1 cellular context compared by ENCODE assay signal in the genomic region with DNA sequence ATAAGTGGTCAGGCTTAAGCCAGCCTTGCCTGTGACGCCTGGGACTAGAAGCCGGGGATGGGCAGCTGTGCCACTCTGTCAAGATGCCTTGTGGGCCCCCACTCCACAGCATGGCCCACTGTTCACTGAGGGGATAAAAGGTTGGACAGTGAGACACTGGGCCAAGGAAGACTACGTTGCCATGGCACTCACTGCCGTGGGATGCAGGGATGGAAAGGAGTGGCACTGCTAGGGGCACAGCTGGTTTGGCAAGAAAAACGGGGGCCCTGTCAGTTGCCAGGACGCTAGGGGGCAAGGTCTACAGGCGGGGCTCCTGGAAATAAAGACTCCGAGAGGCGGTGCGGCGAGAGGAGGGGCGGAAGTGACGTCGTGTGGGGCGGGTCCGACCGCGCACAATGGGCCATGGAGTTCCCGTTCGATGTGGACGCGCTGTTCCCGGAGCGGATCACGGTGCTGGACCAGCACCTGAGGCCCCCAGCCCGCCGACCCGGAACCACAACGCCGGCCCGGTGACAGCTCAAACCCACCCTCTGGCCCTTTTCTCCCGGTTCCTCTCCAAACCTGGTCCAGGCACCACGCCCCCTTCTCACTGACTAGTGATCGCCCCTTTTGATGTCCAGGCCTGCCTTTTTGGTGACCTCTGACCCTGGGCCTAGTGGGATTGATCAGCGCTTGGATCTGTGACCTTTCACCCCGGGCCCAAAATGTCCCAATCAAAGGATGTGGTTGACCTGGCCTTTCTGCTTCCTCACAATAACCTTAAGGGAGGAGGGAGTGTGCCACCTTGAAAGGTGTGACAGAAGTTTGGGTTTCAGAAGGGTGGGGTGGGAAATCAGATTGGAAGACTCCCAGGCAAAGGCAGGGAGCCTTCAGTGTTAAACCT.
A peak's percentile ranks its signal among the peaks of the same experiment; 100 is the strongest.
TF ChIP-seq lines count a peak whose summit lies in the region.

A gene (plus strand): TSS at position 391 of the 883 bp plus-strand sequence.

TF ChIP-seq in K562, 482 proteins besides CTCF, POLR2A, EP300 and RAD21 (continued from another document and continues in another):
- TF ChIP-seq, protein P1, sequence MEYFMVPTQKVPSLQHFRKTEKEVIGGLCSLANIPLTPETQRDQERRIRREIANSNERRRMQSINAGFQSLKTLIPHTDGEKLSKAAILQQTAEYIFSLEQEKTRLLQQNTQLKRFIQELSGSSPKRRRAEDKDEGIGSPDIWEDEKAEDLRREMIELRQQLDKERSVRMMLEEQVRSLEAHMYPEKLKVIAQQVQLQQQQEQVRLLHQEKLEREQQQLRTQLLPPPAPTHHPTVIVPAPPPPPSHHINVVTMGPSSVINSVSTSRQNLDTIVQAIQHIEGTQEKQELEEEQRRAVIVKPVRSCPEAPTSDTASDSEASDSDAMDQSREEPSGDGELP (CRISPR knock-in tag; IDR thresholded peaks at IDR 0.05; ENCODE audit: borderline replicate concordance): peak; percentile 46; the same call in 1 of the 2 replicates
- TF ChIP-seq, protein P2, sequence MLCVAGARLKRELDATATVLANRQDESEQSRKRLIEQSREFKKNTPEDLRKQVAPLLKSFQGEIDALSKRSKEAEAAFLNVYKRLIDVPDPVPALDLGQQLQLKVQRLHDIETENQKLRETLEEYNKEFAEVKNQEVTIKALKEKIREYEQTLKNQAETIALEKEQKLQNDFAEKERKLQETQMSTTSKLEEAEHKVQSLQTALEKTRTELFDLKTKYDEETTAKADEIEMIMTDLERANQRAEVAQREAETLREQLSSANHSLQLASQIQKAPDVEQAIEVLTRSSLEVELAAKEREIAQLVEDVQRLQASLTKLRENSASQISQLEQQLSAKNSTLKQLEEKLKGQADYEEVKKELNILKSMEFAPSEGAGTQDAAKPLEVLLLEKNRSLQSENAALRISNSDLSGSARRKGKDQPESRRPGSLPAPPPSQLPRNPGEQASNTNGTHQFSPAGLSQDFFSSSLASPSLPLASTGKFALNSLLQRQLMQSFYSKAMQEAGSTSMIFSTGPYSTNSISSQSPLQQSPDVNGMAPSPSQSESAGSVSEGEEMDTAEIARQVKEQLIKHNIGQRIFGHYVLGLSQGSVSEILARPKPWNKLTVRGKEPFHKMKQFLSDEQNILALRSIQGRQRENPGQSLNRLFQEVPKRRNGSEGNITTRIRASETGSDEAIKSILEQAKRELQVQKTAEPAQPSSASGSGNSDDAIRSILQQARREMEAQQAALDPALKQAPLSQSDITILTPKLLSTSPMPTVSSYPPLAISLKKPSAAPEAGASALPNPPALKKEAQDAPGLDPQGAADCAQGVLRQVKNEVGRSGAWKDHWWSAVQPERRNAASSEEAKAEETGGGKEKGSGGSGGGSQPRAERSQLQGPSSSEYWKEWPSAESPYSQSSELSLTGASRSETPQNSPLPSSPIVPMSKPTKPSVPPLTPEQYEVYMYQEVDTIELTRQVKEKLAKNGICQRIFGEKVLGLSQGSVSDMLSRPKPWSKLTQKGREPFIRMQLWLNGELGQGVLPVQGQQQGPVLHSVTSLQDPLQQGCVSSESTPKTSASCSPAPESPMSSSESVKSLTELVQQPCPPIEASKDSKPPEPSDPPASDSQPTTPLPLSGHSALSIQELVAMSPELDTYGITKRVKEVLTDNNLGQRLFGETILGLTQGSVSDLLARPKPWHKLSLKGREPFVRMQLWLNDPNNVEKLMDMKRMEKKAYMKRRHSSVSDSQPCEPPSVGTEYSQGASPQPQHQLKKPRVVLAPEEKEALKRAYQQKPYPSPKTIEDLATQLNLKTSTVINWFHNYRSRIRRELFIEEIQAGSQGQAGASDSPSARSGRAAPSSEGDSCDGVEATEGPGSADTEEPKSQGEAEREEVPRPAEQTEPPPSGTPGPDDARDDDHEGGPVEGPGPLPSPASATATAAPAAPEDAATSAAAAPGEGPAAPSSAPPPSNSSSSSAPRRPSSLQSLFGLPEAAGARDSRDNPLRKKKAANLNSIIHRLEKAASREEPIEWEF (CRISPR knock-in tag; IDR thresholded peaks at IDR 0.05): no peak
- no peak for TF ChIP-seq TOE1 (IDR thresholded peaks at IDR 0.05; ENCODE audit: borderline replicate concordance)
- TF ChIP-seq TOE1 (CRISPR knock-in tag; IDR thresholded peaks at IDR 0.05; ENCODE audit: borderline replicate concordance, low read depth): no peak
- TF ChIP-seq HDGF (IDR thresholded peaks at IDR 0.05): no peak
- TF ChIP-seq DDX20 (tag; IDR thresholded peaks at IDR 0.05; ENCODE audit: low read depth): no peak
- TF ChIP-seq RFX7 (CRISPR knock-in tag; IDR thresholded peaks at IDR 0.05): no peak
- TF ChIP-seq, protein P3, sequence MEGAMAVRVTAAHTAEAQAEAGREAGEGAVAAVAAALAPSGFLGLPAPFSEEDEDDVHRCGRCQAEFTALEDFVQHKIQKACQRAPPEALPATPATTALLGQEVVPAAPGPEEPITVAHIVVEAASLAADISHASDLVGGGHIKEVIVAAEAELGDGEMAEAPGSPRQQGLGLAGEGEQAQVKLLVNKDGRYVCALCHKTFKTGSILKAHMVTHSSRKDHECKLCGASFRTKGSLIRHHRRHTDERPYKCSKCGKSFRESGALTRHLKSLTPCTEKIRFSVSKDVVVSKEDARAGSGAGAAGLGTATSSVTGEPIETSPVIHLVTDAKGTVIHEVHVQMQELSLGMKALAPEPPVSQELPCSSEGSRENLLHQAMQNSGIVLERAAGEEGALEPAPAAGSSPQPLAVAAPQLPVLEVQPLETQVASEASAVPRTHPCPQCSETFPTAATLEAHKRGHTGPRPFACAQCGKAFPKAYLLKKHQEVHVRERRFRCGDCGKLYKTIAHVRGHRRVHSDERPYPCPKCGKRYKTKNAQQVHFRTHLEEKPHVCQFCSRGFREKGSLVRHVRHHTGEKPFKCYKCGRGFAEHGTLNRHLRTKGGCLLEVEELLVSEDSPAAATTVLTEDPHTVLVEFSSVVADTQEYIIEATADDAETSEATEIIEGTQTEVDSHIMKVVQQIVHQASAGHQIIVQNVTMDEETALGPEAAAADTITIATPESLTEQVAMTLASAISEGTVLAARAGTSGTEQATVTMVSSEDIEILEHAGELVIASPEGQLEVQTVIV (CRISPR knock-in tag; IDR thresholded peaks at IDR 0.05; ENCODE audit: borderline replicate concordance): no peak
- TF ChIP-seq, protein P4, sequence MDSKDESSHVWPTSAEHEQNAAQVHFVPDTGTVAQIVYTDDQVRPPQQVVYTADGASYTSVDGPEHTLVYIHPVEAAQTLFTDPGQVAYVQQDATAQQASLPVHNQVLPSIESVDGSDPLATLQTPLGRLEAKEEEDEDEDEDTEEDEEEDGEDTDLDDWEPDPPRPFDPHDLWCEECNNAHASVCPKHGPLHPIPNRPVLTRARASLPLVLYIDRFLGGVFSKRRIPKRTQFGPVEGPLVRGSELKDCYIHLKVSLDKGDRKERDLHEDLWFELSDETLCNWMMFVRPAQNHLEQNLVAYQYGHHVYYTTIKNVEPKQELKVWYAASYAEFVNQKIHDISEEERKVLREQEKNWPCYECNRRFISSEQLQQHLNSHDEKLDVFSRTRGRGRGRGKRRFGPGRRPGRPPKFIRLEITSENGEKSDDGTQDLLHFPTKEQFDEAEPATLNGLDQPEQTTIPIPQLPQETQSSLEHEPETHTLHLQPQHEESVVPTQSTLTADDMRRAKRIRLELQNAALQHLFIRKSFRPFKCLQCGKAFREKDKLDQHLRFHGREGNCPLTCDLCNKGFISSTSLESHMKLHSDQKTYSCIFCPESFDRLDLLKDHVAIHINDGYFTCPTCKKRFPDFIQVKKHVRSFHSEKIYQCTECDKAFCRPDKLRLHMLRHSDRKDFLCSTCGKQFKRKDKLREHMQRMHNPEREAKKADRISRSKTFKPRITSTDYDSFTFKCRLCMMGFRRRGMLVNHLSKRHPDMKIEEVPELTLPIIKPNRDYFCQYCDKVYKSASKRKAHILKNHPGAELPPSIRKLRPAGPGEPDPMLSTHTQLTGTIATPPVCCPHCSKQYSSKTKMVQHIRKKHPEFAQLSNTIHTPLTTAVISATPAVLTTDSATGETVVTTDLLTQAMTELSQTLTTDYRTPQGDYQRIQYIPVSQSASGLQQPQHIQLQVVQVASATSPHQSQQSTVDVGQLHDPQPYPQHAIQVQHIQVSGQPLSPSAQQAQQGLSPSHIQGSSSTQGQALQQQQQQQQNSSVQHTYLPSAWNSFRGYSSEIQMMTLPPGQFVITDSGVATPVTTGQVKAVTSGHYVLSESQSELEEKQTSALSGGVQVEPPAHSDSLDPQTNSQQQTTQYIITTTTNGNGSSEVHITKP (IDR thresholded peaks at IDR 0.05; ENCODE audit: partially characterized antibody): no peak
- TF ChIP-seq, protein P5, sequence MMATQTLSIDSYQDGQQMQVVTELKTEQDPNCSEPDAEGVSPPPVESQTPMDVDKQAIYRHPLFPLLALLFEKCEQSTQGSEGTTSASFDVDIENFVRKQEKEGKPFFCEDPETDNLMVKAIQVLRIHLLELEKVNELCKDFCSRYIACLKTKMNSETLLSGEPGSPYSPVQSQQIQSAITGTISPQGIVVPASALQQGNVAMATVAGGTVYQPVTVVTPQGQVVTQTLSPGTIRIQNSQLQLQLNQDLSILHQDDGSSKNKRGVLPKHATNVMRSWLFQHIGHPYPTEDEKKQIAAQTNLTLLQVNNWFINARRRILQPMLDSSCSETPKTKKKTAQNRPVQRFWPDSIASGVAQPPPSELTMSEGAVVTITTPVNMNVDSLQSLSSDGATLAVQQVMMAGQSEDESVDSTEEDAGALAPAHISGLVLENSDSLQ (IDR thresholded peaks at IDR 0.05): no peak
- TF ChIP-seq ZNF766 (CRISPR knock-in tag; conservative IDR thresholded peaks at IDR 0.05): no peak
- TF ChIP-seq ZNF445 (CRISPR knock-in tag; IDR thresholded peaks at IDR 0.05; ENCODE audit: low read depth): no peak
- TF ChIP-seq PHF21A (IDR thresholded peaks at IDR 0.05; ENCODE audit: borderline replicate concordance, low read depth): no peak
- TF ChIP-seq CBX8 (IDR thresholded peaks at IDR 0.05; ENCODE audit: borderline replicate concordance, extremely low read depth, low read depth, low read length, poor library complexity, severe bottlenecking): no peak
- peak; percentile 50; the same call in 1 of the 2 replicates for TF ChIP-seq ZNF444 (CRISPR knock-in tag; IDR thresholded peaks at IDR 0.05)
- no peak for TF ChIP-seq ZNF644 (tag; IDR thresholded peaks at IDR 0.05; ENCODE audit: low read depth)
- no peak for TF ChIP-seq DPF2 (IDR thresholded peaks at IDR 0.05)
- TF ChIP-seq, protein P6, sequence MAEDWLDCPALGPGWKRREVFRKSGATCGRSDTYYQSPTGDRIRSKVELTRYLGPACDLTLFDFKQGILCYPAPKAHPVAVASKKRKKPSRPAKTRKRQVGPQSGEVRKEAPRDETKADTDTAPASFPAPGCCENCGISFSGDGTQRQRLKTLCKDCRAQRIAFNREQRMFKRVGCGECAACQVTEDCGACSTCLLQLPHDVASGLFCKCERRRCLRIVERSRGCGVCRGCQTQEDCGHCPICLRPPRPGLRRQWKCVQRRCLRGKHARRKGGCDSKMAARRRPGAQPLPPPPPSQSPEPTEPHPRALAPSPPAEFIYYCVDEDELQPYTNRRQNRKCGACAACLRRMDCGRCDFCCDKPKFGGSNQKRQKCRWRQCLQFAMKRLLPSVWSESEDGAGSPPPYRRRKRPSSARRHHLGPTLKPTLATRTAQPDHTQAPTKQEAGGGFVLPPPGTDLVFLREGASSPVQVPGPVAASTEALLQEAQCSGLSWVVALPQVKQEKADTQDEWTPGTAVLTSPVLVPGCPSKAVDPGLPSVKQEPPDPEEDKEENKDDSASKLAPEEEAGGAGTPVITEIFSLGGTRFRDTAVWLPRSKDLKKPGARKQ (CRISPR knock-in tag; IDR thresholded peaks at IDR 0.05): no peak
- no peak for TF ChIP-seq ETV5 (CRISPR knock-in tag; IDR thresholded peaks at IDR 0.05; ENCODE audit: low read depth)
- TF ChIP-seq, protein P7, sequence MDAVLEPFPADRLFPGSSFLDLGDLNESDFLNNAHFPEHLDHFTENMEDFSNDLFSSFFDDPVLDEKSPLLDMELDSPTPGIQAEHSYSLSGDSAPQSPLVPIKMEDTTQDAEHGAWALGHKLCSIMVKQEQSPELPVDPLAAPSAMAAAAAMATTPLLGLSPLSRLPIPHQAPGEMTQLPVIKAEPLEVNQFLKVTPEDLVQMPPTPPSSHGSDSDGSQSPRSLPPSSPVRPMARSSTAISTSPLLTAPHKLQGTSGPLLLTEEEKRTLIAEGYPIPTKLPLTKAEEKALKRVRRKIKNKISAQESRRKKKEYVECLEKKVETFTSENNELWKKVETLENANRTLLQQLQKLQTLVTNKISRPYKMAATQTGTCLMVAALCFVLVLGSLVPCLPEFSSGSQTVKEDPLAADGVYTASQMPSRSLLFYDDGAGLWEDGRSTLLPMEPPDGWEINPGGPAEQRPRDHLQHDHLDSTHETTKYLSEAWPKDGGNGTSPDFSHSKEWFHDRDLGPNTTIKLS (IDR thresholded peaks at IDR 0.05; ENCODE audit: borderline replicate concordance, low read depth): no peak
- TF ChIP-seq, protein P8, sequence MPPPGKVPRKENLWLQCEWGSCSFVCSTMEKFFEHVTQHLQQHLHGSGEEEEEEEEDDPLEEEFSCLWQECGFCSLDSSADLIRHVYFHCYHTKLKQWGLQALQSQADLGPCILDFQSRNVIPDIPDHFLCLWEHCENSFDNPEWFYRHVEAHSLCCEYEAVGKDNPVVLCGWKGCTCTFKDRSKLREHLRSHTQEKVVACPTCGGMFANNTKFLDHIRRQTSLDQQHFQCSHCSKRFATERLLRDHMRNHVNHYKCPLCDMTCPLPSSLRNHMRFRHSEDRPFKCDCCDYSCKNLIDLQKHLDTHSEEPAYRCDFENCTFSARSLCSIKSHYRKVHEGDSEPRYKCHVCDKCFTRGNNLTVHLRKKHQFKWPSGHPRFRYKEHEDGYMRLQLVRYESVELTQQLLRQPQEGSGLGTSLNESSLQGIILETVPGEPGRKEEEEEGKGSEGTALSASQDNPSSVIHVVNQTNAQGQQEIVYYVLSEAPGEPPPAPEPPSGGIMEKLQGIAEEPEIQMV (tag; conservative IDR thresholded peaks at IDR 0.05; ENCODE audit: low read depth): no peak
- TF ChIP-seq, protein P9, sequence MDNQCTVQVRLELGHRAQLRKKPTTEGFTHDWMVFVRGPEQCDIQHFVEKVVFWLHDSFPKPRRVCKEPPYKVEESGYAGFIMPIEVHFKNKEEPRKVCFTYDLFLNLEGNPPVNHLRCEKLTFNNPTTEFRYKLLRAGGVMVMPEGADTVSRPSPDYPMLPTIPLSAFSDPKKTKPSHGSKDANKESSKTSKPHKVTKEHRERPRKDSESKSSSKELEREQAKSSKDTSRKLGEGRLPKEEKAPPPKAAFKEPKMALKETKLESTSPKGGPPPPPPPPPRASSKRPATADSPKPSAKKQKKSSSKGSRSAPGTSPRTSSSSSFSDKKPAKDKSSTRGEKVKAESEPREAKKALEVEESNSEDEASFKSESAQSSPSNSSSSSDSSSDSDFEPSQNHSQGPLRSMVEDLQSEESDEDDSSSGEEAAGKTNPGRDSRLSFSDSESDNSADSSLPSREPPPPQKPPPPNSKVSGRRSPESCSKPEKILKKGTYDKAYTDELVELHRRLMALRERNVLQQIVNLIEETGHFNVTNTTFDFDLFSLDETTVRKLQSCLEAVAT (IDR thresholded peaks at IDR 0.05): no peak
- TF ChIP-seq, protein P10, sequence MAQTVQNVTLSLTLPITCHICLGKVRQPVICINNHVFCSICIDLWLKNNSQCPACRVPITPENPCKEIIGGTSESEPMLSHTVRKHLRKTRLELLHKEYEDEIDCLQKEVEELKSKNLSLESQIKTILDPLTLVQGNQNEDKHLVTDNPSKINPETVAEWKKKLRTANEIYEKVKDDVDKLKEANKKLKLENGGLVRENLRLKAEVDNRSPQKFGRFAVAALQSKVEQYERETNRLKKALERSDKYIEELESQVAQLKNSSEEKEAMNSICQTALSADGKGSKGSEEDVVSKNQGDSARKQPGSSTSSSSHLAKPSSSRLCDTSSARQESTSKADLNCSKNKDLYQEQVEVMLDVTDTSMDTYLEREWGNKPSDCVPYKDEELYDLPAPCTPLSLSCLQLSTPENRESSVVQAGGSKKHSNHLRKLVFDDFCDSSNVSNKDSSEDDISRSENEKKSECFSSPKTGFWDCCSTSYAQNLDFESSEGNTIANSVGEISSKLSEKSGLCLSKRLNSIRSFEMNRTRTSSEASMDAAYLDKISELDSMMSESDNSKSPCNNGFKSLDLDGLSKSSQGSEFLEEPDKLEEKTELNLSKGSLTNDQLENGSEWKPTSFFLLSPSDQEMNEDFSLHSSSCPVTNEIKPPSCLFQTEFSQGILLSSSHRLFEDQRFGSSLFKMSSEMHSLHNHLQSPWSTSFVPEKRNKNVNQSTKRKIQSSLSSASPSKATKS (CRISPR knock-in tag; IDR thresholded peaks at IDR 0.05): 0 out of 2 replicates have a peak, but pooled peaks have one; percentile 45
- no peak for TF ChIP-seq HIVEP1 (CRISPR knock-in tag; IDR thresholded peaks at IDR 0.05)
- TF ChIP-seq DMBX1 (CRISPR knock-in tag; IDR thresholded peaks at IDR 0.05; ENCODE audit: borderline replicate concordance): no peak
